In genomic region chr1:36297062-36297461, GRCh38 we compare ENCODE assay signal across 27 cellular contexts. TPM values are rescaled to one million over a fixed set of nuclear protein-coding genes. Genes with fewer than 3 reads are reported as not detected.
DNase-seq lines count a peak whose midpoint lies in the region; ATAC-seq and TF ChIP-seq lines count a peak whose summit lies in the region.
"Had no signal": no experiment of that assay in that cellular context is flagged by ENCODE, and none has a peak within 500 bp of the region (broad histone marks: within the 10 kb centered on the region; RNA-seq: fewer than 3 reads in every experiment).

No MANE protein-coding gene starts in this region.

- no peak for ATAC-seq in activated T-cell treated with anti-CD3 and anti-CD28 coated beads, Interleukin-2, amount 50 U/mL, for 4 hours
- no peak for ATAC-seq in HG03342 (IDR thresholded peaks at IDR 0.05; ENCODE audit: unreplicated experiment)
- ATAC-seq in CD8-positive, alpha-beta T cell = no peak
- no peak for ATAC-seq in GM18519 (IDR thresholded peaks at IDR 0.05; ENCODE audit: low FRiP score, unreplicated experiment)
- ATAC-seq: K562, natural killer cell, WTC11 had no signal

- peaks cover 12% of the 10 kb centered on the region for H3K79me2 ChIP-seq in PC-9 (ENCODE audit: low read depth)
- peaks cover 6% of the 10 kb centered on the region for H3K79me2 ChIP-seq in smooth muscle cell (ENCODE audit: low read depth)

- H3K4me1 ChIP-seq in PC-9 (replicated peaks; ENCODE audit: insufficient read depth) (peaks cover 26% of the 10 kb centered on the region), smooth muscle cell (ENCODE audit: low read depth) (no peaks in the 10 kb centered on the region)
- no peaks in the 10 kb centered on the region for H3K4me1 ChIP-seq in CD8-positive, alpha-beta T cell (ENCODE audit: insufficient read depth, low read length)

- no peaks in the 10 kb centered on the region for H3K9me2 ChIP-seq in PC-9 (ENCODE audit: insufficient read depth)

- H3K27ac ChIP-seq in PC-9 (peak overlapping the region; percentile 57), smooth muscle cell (ENCODE audit: low read depth) (peak overlapping the region; percentile 72)
- H3K27ac ChIP-seq in CD8-positive, alpha-beta T cell (ENCODE audit: low read depth, low read length) = no peak overlapping the region

- no peak for TF ChIP-seq CTCF in PC-9 (conservative IDR thresholded peaks at IDR 0.05)
- TF ChIP-seq CTCF in epithelial cell of esophagus (IDR thresholded peaks at IDR 0.05; ENCODE audit: insufficient read depth, low read depth, low read length, missing control alignments) = no peak
- TF ChIP-seq CTCF in smooth muscle cell (IDR thresholded peaks at IDR 0.05; ENCODE audit: borderline replicate concordance, insufficient read depth, poor library complexity, severe bottlenecking) = no peak
- TF ChIP-seq CTCF in CD8-positive, alpha-beta T cell (IDR thresholded peaks at IDR 0.05) = no peak

- CTCF ChIA-PET in PC-9 (lab: Charles Lee) = no interaction called here
- CTCF ChIA-PET in CD8-positive, alpha-beta T cell (lab: Charles Lee) = no interaction called here

- H2AFZ ChIP-seq in PC-9 (no peak overlapping the region), smooth muscle cell (ENCODE audit: low read depth) (no peak overlapping the region)

- peaks cover 97% of the 10 kb centered on the region for H3K36me3 Mint-ChIP-seq in activated T-cell treated with anti-CD3 and anti-CD28 coated beads, Interleukin-2, amount 50 U/mL, for 24 hours (ENCODE audit: low read depth)
- peaks cover 39% of the 10 kb centered on the region for H3K36me3 Mint-ChIP-seq in activated T-cell treated with anti-CD3 and anti-CD28 coated beads, Interleukin-2, amount 50 U/mL, for 4 hours (ENCODE audit: insufficient read depth)
- peaks cover 83% of the 10 kb centered on the region for H3K36me3 Mint-ChIP-seq in CD8-positive, alpha-beta T cell
- H3K36me3 Mint-ChIP-seq: natural killer cell had no signal

- peak overlapping the region; percentile 28 for H3K9ac ChIP-seq in smooth muscle cell (ENCODE audit: low read depth)

- H3K27me3 ChIP-seq in PC-9 (ENCODE audit: insufficient read depth, low read depth) = no peaks in the 10 kb centered on the region
- no peaks in the 10 kb centered on the region for H3K27me3 ChIP-seq in smooth muscle cell (ENCODE audit: low read depth)
- no peaks in the 10 kb centered on the region for H3K27me3 ChIP-seq in CD8-positive, alpha-beta T cell (ENCODE audit: insufficient read depth, low read length)
- H3K27me3 ChIP-seq: MG63 had no signal

- 78% methylated on average over 2 of the region's 2 CpGs for WGBS in smooth muscle cell (ENCODE audit: low lambda C conversion rate)

- H3K4me3 Mint-ChIP-seq in activated T-cell treated with anti-CD3 and anti-CD28 coated beads, Interleukin-2, amount 50 U/mL, for 24 hours = no peak overlapping the region
- no peak overlapping the region for H3K4me3 Mint-ChIP-seq in activated T-cell treated with anti-CD3 and anti-CD28 coated beads, Interleukin-2, amount 50 U/mL, for 4 hours
- no peak overlapping the region for H3K4me3 Mint-ChIP-seq in CD8-positive, alpha-beta T cell
- H3K4me3 Mint-ChIP-seq: activated naive CD8-positive, alpha-beta T cell treated with anti-CD3 and anti-CD28 coated beads, Interleukin-2, amount 10 ng/mL, durations not matched to agents 7 days and 5 days; CD8-positive, alpha-beta memory T cell; natural killer cell; type B pancreatic cell; WTC11 had no signal

- POLR2A ChIA-PET in PC-9 (lab: Charles Lee; ENCODE audit: unreplicated experiment) = no interaction called here
- POLR2A ChIA-PET in CD8-positive, alpha-beta T cell (lab: Charles Lee) = no interaction called here

- no peaks in the 10 kb centered on the region for H3K27me3 Mint-ChIP-seq in activated T-cell treated with anti-CD3 and anti-CD28 coated beads, Interleukin-2, amount 50 U/mL, for 24 hours
- no peaks in the 10 kb centered on the region for H3K27me3 Mint-ChIP-seq in activated T-cell treated with anti-CD3 and anti-CD28 coated beads, Interleukin-2, amount 50 U/mL, for 4 hours (ENCODE audit: low read depth)
- H3K27me3 Mint-ChIP-seq in CD8-positive, alpha-beta T cell (ENCODE audit: low read depth) = no peaks in the 10 kb centered on the region
- H3K27me3 Mint-ChIP-seq: activated naive CD8-positive, alpha-beta T cell treated with anti-CD3 and anti-CD28 coated beads, Interleukin-2, amount 10 ng/mL, durations not matched to agents 7 days and 5 days; CD8-positive, alpha-beta memory T cell; type B pancreatic cell had no signal

- peak overlapping the region; percentile 51 for H3K27ac Mint-ChIP-seq in activated T-cell treated with anti-CD3 and anti-CD28 coated beads, Interleukin-2, amount 50 U/mL, for 24 hours
- H3K27ac Mint-ChIP-seq in CD8-positive, alpha-beta T cell = no peak overlapping the region
- H3K27ac Mint-ChIP-seq: activated naive CD8-positive, alpha-beta T cell treated with anti-CD3 and anti-CD28 coated beads, Interleukin-2, amount 10 ng/mL, durations not matched to agents 7 days and 5 days; type B pancreatic cell; WTC11 had no signal

- no peaks in the 10 kb centered on the region for H3K9me3 Mint-ChIP-seq in activated T-cell treated with anti-CD3 and anti-CD28 coated beads, Interleukin-2, amount 50 U/mL, for 24 hours
- no peaks in the 10 kb centered on the region for H3K9me3 Mint-ChIP-seq in activated T-cell treated with anti-CD3 and anti-CD28 coated beads, Interleukin-2, amount 50 U/mL, for 4 hours
- no peaks in the 10 kb centered on the region for H3K9me3 Mint-ChIP-seq in CD8-positive, alpha-beta T cell
- H3K9me3 Mint-ChIP-seq: activated naive CD8-positive, alpha-beta T cell treated with anti-CD3 and anti-CD28 coated beads, Interleukin-2, amount 10 ng/mL, durations not matched to agents 7 days and 5 days; CD8-positive, alpha-beta memory T cell; natural killer cell; type B pancreatic cell; WTC11 had no signal

- peaks cover 78% of the 10 kb centered on the region for H3F3A ChIP-seq in PC-9 (ENCODE audit: insufficient read depth, low read depth)
- peaks cover 19% of the 10 kb centered on the region for H3F3A ChIP-seq in smooth muscle cell (ENCODE audit: low read depth)

- no peak for DNase-seq in activated T-cell treated with anti-CD3 and anti-CD28 coated beads, Interleukin-2, amount 50 U/mL, for 24 hours
- no peak for DNase-seq in activated T-cell treated with anti-CD3 and anti-CD28 coated beads, Interleukin-2, amount 50 U/mL, for 4 hours
- DNase-seq in PC-9 (peak in 1 of 2 experiments; percentile 66), epithelial cell of esophagus (ENCODE audit: low read depth) (peak; percentile 45), smooth muscle cell (lab: John Stamatoyannopoulos, UW; ENCODE audit: unreplicated experiment) (no peak)
- DNase-seq in CD8-positive, alpha-beta T cell = no peak
- DNase-seq: activated CD8-positive, alpha-beta memory T cell treated with anti-CD3 and anti-CD28 coated beads, Interleukin-2, amount 50 U/mL, for 48 hours; activated effector memory CD4-positive, alpha-beta T cell treated with Interleukin-2 at 50 U/mL for 16 hours; activated naive CD8-positive, alpha-beta T cell treated with anti-CD3 and anti-CD28 coated beads, Interleukin-2, amount 10 ng/mL, durations not matched to agents 7 days and 5 days; CD8-positive, alpha-beta memory T cell; cerebellar nuclear complex; MG63; midbrain; natural killer cell; NCI-H1105 treated with DMSO at 0.1 percent for 48 hours; NCI-H2029 treated with DMSO at 0.1 percent for 48 hours; NCI-H226; NCI-H82; small intestine; stimulated activated CD4-positive, alpha-beta T cell treated with anti-CD3 and anti-CD28 coated beads, Interleukin-1b, Interleukin-23, amount 100 ng/mL, for 48 hours; stimulated activated CD8-positive, alpha-beta memory T cell treated with anti-CD3 and anti-CD28 coated beads, Interleukin-4, amount 100 ng/mL, for 48 hours; T1000 had no signal

- H3K4me3 ChIP-seq in PC-9 = no peak overlapping the region
- no peak overlapping the region for H3K4me3 ChIP-seq in epithelial cell of esophagus (ENCODE audit: low read length)
- H3K4me3 ChIP-seq in smooth muscle cell = no peak overlapping the region
- H3K4me3 ChIP-seq in CD8-positive, alpha-beta T cell (ENCODE audit: low read depth, low read length) = no peak overlapping the region
- H3K4me3 ChIP-seq: K562, MG63 had no signal

- H3K4me2 ChIP-seq in PC-9 = no peak overlapping the region
- no peak overlapping the region for H3K4me2 ChIP-seq in smooth muscle cell

- H4K20me1 ChIP-seq in PC-9 (ENCODE audit: insufficient read depth) (0 out of 2 replicates have a peak, but pooled peaks cover 3% of the 10 kb centered on the region), smooth muscle cell (ENCODE audit: low read depth) (peaks cover 17% of the 10 kb centered on the region)

- intact Hi-C loops in PC-9 (cut with micrococcal nuclease; ENCODE audit: unreplicated experiment) = no loop called here
- intact Hi-C loops in CD8-positive, alpha-beta T cell (cut with DNase I, micrococcal nuclease) = no loop called here

- H3K36me3 ChIP-seq in PC-9 (ENCODE audit: low read depth) (peaks cover 35% of the 10 kb centered on the region), smooth muscle cell (ENCODE audit: low read depth) (peaks cover 17% of the 10 kb centered on the region)
- peaks cover 58% of the 10 kb centered on the region for H3K36me3 ChIP-seq in CD8-positive, alpha-beta T cell (ENCODE audit: insufficient read depth, low read length)

- H3K4me1 Mint-ChIP-seq in activated T-cell treated with anti-CD3 and anti-CD28 coated beads, Interleukin-2, amount 50 U/mL, for 24 hours (ENCODE audit: low read depth) = peaks cover 33% of the 10 kb centered on the region
- peaks cover 20% of the 10 kb centered on the region for H3K4me1 Mint-ChIP-seq in activated T-cell treated with anti-CD3 and anti-CD28 coated beads, Interleukin-2, amount 50 U/mL, for 4 hours (ENCODE audit: low read depth)
- H3K4me1 Mint-ChIP-seq in CD8-positive, alpha-beta T cell (ENCODE audit: low read depth) = no peaks in the 10 kb centered on the region
- H3K4me1 Mint-ChIP-seq: WTC11 had no signal

- no peaks in the 10 kb centered on the region for H3K9me3 ChIP-seq in PC-9 (ENCODE audit: insufficient read depth, low read depth)
- no peaks in the 10 kb centered on the region for H3K9me3 ChIP-seq in smooth muscle cell (replicated peaks; ENCODE audit: low read depth)
- no peaks in the 10 kb centered on the region for H3K9me3 ChIP-seq in CD8-positive, alpha-beta T cell (ENCODE audit: low read length)
- H3K9me3 ChIP-seq: MG63 had no signal

- no TSS peak for BruUV-seq in PC-9 (replicated peaks; lab: Mats Ljungman, UMichigan)

RNA-seq across cellular contexts. Expression of gene SH3D21, which starts 9.1 kb away (rescaled TPM):
- total RNA-seq in activated T-cell treated with anti-CD3 and anti-CD28 coated beads, Interleukin-2, amount 50 U/mL, for 4 hours = 1 to 10 TPM; 1.7 to 5.6 (median 2.3) TPM
- total RNA-seq in PC-9 (2021) = 18.3 and 25.9 TPM in 2 replicates
- total RNA-seq in smooth muscle cell = 12.0 and 16.4 TPM in 2 replicates
- polyA plus RNA-seq in smooth muscle cell = 6.9 and 8.2 TPM in 2 replicates
- 1 to 10 TPM; 2.1 to 2.2 TPM for total RNA-seq in CD8-positive, alpha-beta T cell
- polyA plus RNA-seq: CD8-positive, alpha-beta memory T cell had no signal

RNA-seq across cellular contexts. Expression of gene EVA1B, which starts 26.4 kb away (rescaled TPM):
- 1 to 10 TPM; 2.2 to 5.5 (median 4.5) TPM for total RNA-seq in activated T-cell treated with anti-CD3 and anti-CD28 coated beads, Interleukin-2, amount 50 U/mL, for 4 hours
- 12.4 and 20.5 TPM in 2 replicates for total RNA-seq in PC-9 (2021)
- 49.8 and 88.7 TPM in 2 replicates for total RNA-seq in smooth muscle cell
- 164 and 182 TPM in 2 replicates for polyA plus RNA-seq in smooth muscle cell
- 1 to 10 TPM in 1 of 2 experiments, under 1 TPM in 1; 0.97 to 1.2 TPM for total RNA-seq in CD8-positive, alpha-beta T cell
